11 cellular contexts compared by ENCODE assay signal in genomic region chr14:104693482-104694431, GRCh38. TPM values are rescaled to one million over a fixed set of nuclear protein-coding genes. Genes with fewer than 3 reads are reported as not detected.
DNase-seq lines count a peak whose midpoint lies in the region; ATAC-seq and TF ChIP-seq lines count a peak whose summit lies in the region.
"Had no signal": no experiment of that assay in that cellular context is flagged by ENCODE, and none has a peak within 500 bp of the region (broad histone marks: within the 10 kb centered on the region; RNA-seq: fewer than 3 reads in every experiment).

No MANE protein-coding gene starts in this region.

- H3K9ac ChIP-seq in mammary epithelial cell (ENCODE audit: insufficient read depth, low read length), result no peak overlapping the region
- no peak overlapping the region for H3K9ac ChIP-seq in mesendoderm (ENCODE audit: low read length)

- H3K36me3 Mint-ChIP-seq in MCF 10A (ENCODE audit: insufficient read depth, unreplicated experiment), result peaks cover 20% of the 10 kb centered on the region
- H3K36me3 Mint-ChIP-seq in activated naive CD8-positive, alpha-beta T cell treated with anti-CD3 and anti-CD28 coated beads for 36 hours, result peaks cover 4% of the 10 kb centered on the region

- intact Hi-C loops in mammary epithelial cell (cut with micrococcal nuclease) (no loop called here), MCF 10A (cut with micrococcal nuclease) (no loop called here)

- H3K27me3 ChIP-seq in mammary epithelial cell (ENCODE audit: insufficient read depth, low read length) (no peaks in the 10 kb centered on the region), mesendoderm (ENCODE audit: insufficient read depth, low read length, poor library complexity) (no peaks in the 10 kb centered on the region), tibial nerve (no peaks in the 10 kb centered on the region)

- in situ Hi-C loops in mammary epithelial cell (cut with MboI; ENCODE audit: low sequenced_read_pairs in 2 of 2), result no loop called here

- no peak overlapping the region for H4K8ac ChIP-seq in mesendoderm (ENCODE audit: low read depth, low read length)

- no peak overlapping the region for H3K27ac Mint-ChIP-seq in MCF 10A (ENCODE audit: low read depth, unreplicated experiment)
- peak overlapping the region; percentile 81 for H3K27ac Mint-ChIP-seq in activated naive CD8-positive, alpha-beta T cell treated with anti-CD3 and anti-CD28 coated beads for 36 hours

- peaks cover 23% of the 10 kb centered on the region for H3K4me1 Mint-ChIP-seq in MCF 10A (ENCODE audit: insufficient read depth, unreplicated experiment)
- H3K4me1 Mint-ChIP-seq in activated naive CD8-positive, alpha-beta T cell treated with anti-CD3 and anti-CD28 coated beads for 36 hours, result peaks cover 29% of the 10 kb centered on the region

- no peak overlapping the region for H2AFZ ChIP-seq in mammary epithelial cell (ENCODE audit: low read depth, low read length)

- no peak overlapping the region for H2AK5ac ChIP-seq in mesendoderm (ENCODE audit: low read length)

- H2BK15ac ChIP-seq in mesendoderm (replicated peaks; ENCODE audit: low read depth), result no peak overlapping the region

- no peak overlapping the region for H4K5ac ChIP-seq in mesendoderm (ENCODE audit: low read length)

- H3K27me3 Mint-ChIP-seq in MCF 10A (ENCODE audit: insufficient read depth, unreplicated experiment), result no peaks in the 10 kb centered on the region
- no peaks in the 10 kb centered on the region for H3K27me3 Mint-ChIP-seq in activated naive CD8-positive, alpha-beta T cell treated with anti-CD3 and anti-CD28 coated beads for 36 hours

- TF ChIP-seq POLR2A in tibial nerve (IDR thresholded peaks at IDR 0.05), result no peak

- CTCF ChIA-PET in mammary epithelial cell (lab: Charles Lee; ENCODE audit: low non-redundant PET), result no interaction called here
- CTCF ChIA-PET in MCF 10A (lab: Yijun Ruan, JAX), result interaction anchor here (0.8 to 2.7 kb wide), 2 partner anchors 29 to 564 kb away, joined by 3 to 10 read pairs; partner anchors contain the start of gene ADSS1

- ATAC-seq in esophagus mucosa, result no peak
- ATAC-seq: psoas muscle had no signal

- no peaks in the 10 kb centered on the region for H3K9me3 Mint-ChIP-seq in MCF 10A (ENCODE audit: unreplicated experiment)
- H3K9me3 Mint-ChIP-seq in activated naive CD8-positive, alpha-beta T cell treated with anti-CD3 and anti-CD28 coated beads for 36 hours, result no peaks in the 10 kb centered on the region

- DNase-seq in mammary epithelial cell, result no peak
- DNase-seq in MCF 10A (ENCODE audit: unreplicated experiment), result no peak
- no peak for DNase-seq in activated naive CD8-positive, alpha-beta T cell treated with anti-CD3 and anti-CD28 coated beads for 36 hours
- no peak for DNase-seq in mesendoderm
- no peak for DNase-seq in tibial nerve (ENCODE audit: low spot score in 2 of 2)
- no peak for DNase-seq in NCI-H187 (lab: John Stamatoyannopoulos, UW)
- DNase-seq in COR-L47 (lab: John Stamatoyannopoulos, UW), result no peak
- DNase-seq: central memory CD4-positive, alpha-beta T cell; HCEC 1CT; psoas muscle had no signal

- H3K4me2 ChIP-seq in mammary epithelial cell (ENCODE audit: insufficient read depth, low read depth, low read length), result peak overlapping the region; percentile 79
- no peak overlapping the region for H3K4me2 ChIP-seq in mesendoderm (ENCODE audit: low read length)

- dilution Hi-C loops in mammary epithelial cell (cut with HindIII; ENCODE audit: low sequenced_read_pairs), result no loop called here

- no peak for TF ChIP-seq CTCF in mammary epithelial cell (conservative IDR thresholded peaks at IDR 0.05 in 1 of 2, IDR thresholded peaks at IDR 0.05 in 1 of 2; ENCODE audit: extremely low read depth in 1 of 2, insufficient read depth in 1 of 2, low read depth in 1 of 2, low read length in 2 of 2)
- TF ChIP-seq CTCF in MCF 10A (IDR thresholded peaks at IDR 0.05; ENCODE audit: unreplicated experiment), result no peak
- TF ChIP-seq CTCF in tibial nerve (IDR thresholded peaks at IDR 0.05), result no peak

- no peak overlapping the region for H2BK5ac ChIP-seq in mesendoderm (ENCODE audit: low read length)

- H3K79me2 ChIP-seq in mammary epithelial cell (ENCODE audit: insufficient read depth, low read length) (peaks cover 93% of the 10 kb centered on the region), mesendoderm (ENCODE audit: control insufficient read depth, insufficient read depth, low read length) (peaks cover 44% of the 10 kb centered on the region)

- WGBS in mammary epithelial cell (ENCODE audit: low coverage, missing lambda C conversion rate), result 74% methylated on average over 13 of the region's 26 CpGs
- WGBS in mesendoderm (ENCODE audit: extremely low coverage, insufficient coverage, low lambda C conversion rate), result no CpG with 5 or more reads among the region's 26 CpGs
- 34 to 53% methylated on average over 16 to 21 of the region's 26 CpGs for WGBS in tibial nerve, 2 donors

- H3K4me3 ChIP-seq in mammary epithelial cell (replicated peaks in 1 of 3; ENCODE audit: insufficient read depth in 1 of 3, low read depth in 2 of 3, low read length in 3 of 3) (peak overlapping the region in 1 of 3 experiments; percentile 23), mesendoderm (ENCODE audit: low read length) (no peak overlapping the region), tibial nerve (peak overlapping the region in 1 of 4 donors; percentile 85)
- H3K4me3 ChIP-seq: psoas muscle had no signal

- peaks cover 36% of the 10 kb centered on the region for H3K79me1 ChIP-seq in mesendoderm (ENCODE audit: low read length)

- POLR2A ChIA-PET in MCF 10A (lab: Yijun Ruan, JAX), result interaction anchor here (0.6 kb wide), 1 partner anchor 203 kb away, joined by 3 read pairs; no protein-coding TSS in a partner anchor

- H3K36me3 ChIP-seq in mammary epithelial cell (ENCODE audit: insufficient read depth, low read length), result peaks cover 4% of the 10 kb centered on the region
- peaks cover 1% of the 10 kb centered on the region for H3K36me3 ChIP-seq in mesendoderm (ENCODE audit: control insufficient read depth, insufficient read depth, low read length)
- peaks cover 0 to 22% (median 0%) of the 10 kb centered on the region in 3 donors for H3K36me3 ChIP-seq in tibial nerve

- TF ChIP-seq EP300 in tibial nerve (IDR thresholded peaks at IDR 0.05), result no peak

- no peaks in the 10 kb centered on the region for H3K9me3 ChIP-seq in mammary epithelial cell (replicated peaks; ENCODE audit: insufficient read depth, low read length)
- H3K9me3 ChIP-seq in tibial nerve, result no peaks in the 10 kb centered on the region
- H3K9me3 ChIP-seq: psoas muscle had no signal

- peaks cover 87% of the 10 kb centered on the region for H3K4me1 ChIP-seq in mammary epithelial cell (ENCODE audit: insufficient read depth, low read length)
- peaks cover 13% of the 10 kb centered on the region for H3K4me1 ChIP-seq in mesendoderm (ENCODE audit: control insufficient read depth, low read depth, low read length)
- peaks cover 0 to 92% (median 91%) of the 10 kb centered on the region in 4 donors for H3K4me1 ChIP-seq in tibial nerve

- H3K56ac ChIP-seq in mesendoderm (ENCODE audit: low read length), result peak overlapping the region; percentile 9

- H4K20me1 ChIP-seq in mammary epithelial cell (ENCODE audit: insufficient read depth, low read length), result peaks cover 9% of the 10 kb centered on the region

- H3K18ac ChIP-seq in mesendoderm (ENCODE audit: low read length), result no peak overlapping the region

- BruUV-seq in mammary epithelial cell (replicated peaks; lab: Mats Ljungman, UMichigan), result no TSS peak
- BruUV-seq in MCF 10A (replicated peaks; lab: Mats Ljungman, UMichigan), result no TSS peak

- H3K23ac ChIP-seq in mesendoderm (ENCODE audit: low read length), result peak overlapping the region; percentile 52

- H2BK120ac ChIP-seq in mesendoderm (ENCODE audit: low read depth, low read length), result no peak overlapping the region

- H3K4ac ChIP-seq in mesendoderm (ENCODE audit: low read depth, low read length), result no peak overlapping the region

- H3K27ac ChIP-seq in mammary epithelial cell (ENCODE audit: insufficient read depth, low read depth, low read length) (no peak overlapping the region), mesendoderm (ENCODE audit: low read depth, low read length) (no peak overlapping the region), tibial nerve (peak overlapping the region; percentile 89 to 99 (median 92))
- H3K27ac ChIP-seq: psoas muscle had no signal

- no peak overlapping the region for H3K4me3 Mint-ChIP-seq in MCF 10A (ENCODE audit: unreplicated experiment)
- H3K4me3 Mint-ChIP-seq in activated naive CD8-positive, alpha-beta T cell treated with anti-CD3 and anti-CD28 coated beads for 36 hours, result no peak overlapping the region

RNA-seq across cellular contexts. Expression of gene INF2, which starts 4.3 kb away (rescaled TPM):
- total RNA-seq in mammary epithelial cell (100 to 1,000 TPM in 1 of 2 donors, 10 to 100 TPM in 1; 65.7 to 125 TPM), MCF 10A (2022) (91.6 and 102 TPM in 2 replicates), tibial nerve (100 to 1,000 TPM; 217 to 256 (median 239) TPM), esophagus mucosa (28.4 TPM)
- 64.5 TPM for polyA plus RNA-seq in mammary epithelial cell
- 52.1 TPM for polyA minus RNA-seq in mammary epithelial cell
- total RNA-seq in activated naive CD8-positive, alpha-beta T cell treated with anti-CD3 and anti-CD28 coated beads for 36 hours, result 10 to 100 TPM; 67.8 TPM
- polyA plus RNA-seq in mesendoderm (2013, experiment 1 of 2), result 34.4 TPM
- polyA plus RNA-seq in mesendoderm (2013, experiment 2 of 2), result 34.6 TPM

RNA-seq across cellular contexts. Expression of gene ADSS1, which starts 30.3 kb away (rescaled TPM):
- total RNA-seq in mammary epithelial cell (1 to 10 TPM; 1.5 to 3.8 TPM), MCF 10A (2022) (2.9 and 5.2 TPM in 2 replicates), tibial nerve (10 to 100 TPM in 1 of 4 donors, 1 to 10 TPM in 3; 4.8 to 11.4 (median 6.3) TPM), esophagus mucosa (5.7 TPM)
- 0.56 TPM for polyA plus RNA-seq in mammary epithelial cell
- polyA minus RNA-seq in mammary epithelial cell, result not detected
- 1 to 10 TPM in 1 of 2 experiments, under 1 TPM in 1; 0.87 to 1.7 TPM for total RNA-seq in activated naive CD8-positive, alpha-beta T cell treated with anti-CD3 and anti-CD28 coated beads for 36 hours
- polyA plus RNA-seq in mesendoderm (2013, experiment 1 of 2), result 2.0 TPM
- 2.1 TPM for polyA plus RNA-seq in mesendoderm (2013, experiment 2 of 2)

RNA-seq across cellular contexts. Expression of gene SIVA1, which starts 59.2 kb away (rescaled TPM):
- total RNA-seq in mammary epithelial cell (10 to 100 TPM; 43.3 to 56.1 TPM), MCF 10A (2022) (63.3 and 72.7 TPM in 2 replicates), tibial nerve (100 to 1,000 TPM; 260 to 422 (median 378) TPM), esophagus mucosa (51.6 TPM)
- polyA plus RNA-seq in mammary epithelial cell, result 98.6 TPM
- 12.2 TPM for polyA minus RNA-seq in mammary epithelial cell
- 100 to 1,000 TPM; 137 to 147 TPM for total RNA-seq in activated naive CD8-positive, alpha-beta T cell treated with anti-CD3 and anti-CD28 coated beads for 36 hours
- 151 TPM for polyA plus RNA-seq in mesendoderm (2013, experiment 1 of 2)
- polyA plus RNA-seq in mesendoderm (2013, experiment 2 of 2), result 147 TPM

Comparison
In these comparisons a context has a peak if more than half of its experiments do, and no peak if none do; other contexts are left out.
1. H3K27ac ChIP-seq: peak in tibial nerve (4 of 4); none in mammary epithelial cell (single experiment) and mesendoderm (single experiment).